10 cellular contexts compared by ENCODE assay signal in the genomic region with DNA sequence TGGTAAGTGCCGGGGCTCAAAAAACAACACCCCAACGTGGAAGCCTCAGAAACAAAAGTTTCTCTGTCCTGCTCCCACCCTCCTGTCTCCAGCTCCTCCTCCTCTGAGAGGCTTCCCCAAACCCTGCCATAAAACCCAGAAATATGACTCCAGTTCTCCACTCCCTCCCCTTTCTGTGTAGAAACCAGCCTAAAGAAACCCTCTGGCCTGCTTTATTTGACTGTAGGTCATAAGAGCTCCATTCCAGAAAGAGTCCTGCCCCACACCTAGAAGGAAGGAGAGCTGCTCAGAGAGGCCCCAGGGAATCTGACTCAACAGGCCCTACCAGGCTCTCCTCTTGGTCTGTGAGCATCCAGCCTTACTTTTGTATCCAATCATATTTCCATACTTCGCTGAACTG. TPM values are rescaled to one million over a fixed set of nuclear protein-coding genes. Genes with fewer than 3 reads are reported as not detected.
DNase-seq lines count a peak whose midpoint lies in the region; ATAC-seq and TF ChIP-seq lines count a peak whose summit lies in the region.
"Had no signal": no experiment of that assay in that cellular context is flagged by ENCODE, and none has a peak within 500 bp of the region (broad histone marks: within the 10 kb centered on the region; RNA-seq: fewer than 3 reads in every experiment).

No MANE protein-coding gene starts in this region.

- 66% methylated on average over 3 of the region's 3 CpGs for WGBS in right cardiac atrium

- no peak overlapping the region for H3K27ac ChIP-seq in right cardiac atrium (ENCODE audit: low read length)

- H3K36me3 ChIP-seq in MG63, result no peaks in the 10 kb centered on the region

- no peaks in the 10 kb centered on the region for H3K27me3 Mint-ChIP-seq in Calu3 (ENCODE audit: unreplicated experiment)
- no peaks in the 10 kb centered on the region for H3K27me3 Mint-ChIP-seq in effector memory CD8-positive, alpha-beta T cell
- H3K27me3 Mint-ChIP-seq in progenitor cell of endocrine pancreas, result no peaks in the 10 kb centered on the region

- H3K36me3 Mint-ChIP-seq in Calu3 (ENCODE audit: insufficient read depth, unreplicated experiment), result peaks cover 72% of the 10 kb centered on the region
- peaks cover 30% of the 10 kb centered on the region for H3K36me3 Mint-ChIP-seq in effector memory CD8-positive, alpha-beta T cell (ENCODE audit: insufficient read depth)
- peaks cover 2% of the 10 kb centered on the region for H3K36me3 Mint-ChIP-seq in progenitor cell of endocrine pancreas (ENCODE audit: insufficient read depth)

- peak overlapping the region; percentile 98 for H3K27ac Mint-ChIP-seq in Calu3 (ENCODE audit: unreplicated experiment)
- H3K27ac Mint-ChIP-seq in effector memory CD8-positive, alpha-beta T cell, result peak overlapping the region; percentile 93 to 98
- peak overlapping the region; percentile 84 for H3K27ac Mint-ChIP-seq in progenitor cell of endocrine pancreas

- H3K4me3 Mint-ChIP-seq in Calu3 (ENCODE audit: low read depth, unreplicated experiment), result peak overlapping the region; percentile 98
- H3K4me3 Mint-ChIP-seq in effector memory CD8-positive, alpha-beta T cell, result peak overlapping the region; percentile 26 to 66
- no peak overlapping the region for H3K4me3 Mint-ChIP-seq in progenitor cell of endocrine pancreas (ENCODE audit: low read depth)

- peaks cover 42% of the 10 kb centered on the region for H3K4me1 Mint-ChIP-seq in Calu3 (ENCODE audit: low read depth, unreplicated experiment)
- H3K4me1 Mint-ChIP-seq in effector memory CD8-positive, alpha-beta T cell (ENCODE audit: low read depth in 2 of 2), result peaks cover 80 to 84% of the 10 kb centered on the region in 2 donors
- H3K4me1 Mint-ChIP-seq in progenitor cell of endocrine pancreas (ENCODE audit: low read depth), result peaks cover 48% of the 10 kb centered on the region

- no peaks in the 10 kb centered on the region for H3K9me3 Mint-ChIP-seq in Calu3 (ENCODE audit: low read depth, unreplicated experiment)
- no peaks in the 10 kb centered on the region for H3K9me3 Mint-ChIP-seq in effector memory CD8-positive, alpha-beta T cell
- no peaks in the 10 kb centered on the region for H3K9me3 Mint-ChIP-seq in progenitor cell of endocrine pancreas (ENCODE audit: low read depth)

- H3K4me3 ChIP-seq in right cardiac atrium (ENCODE audit: low read length), result no peak overlapping the region
- H3K4me3 ChIP-seq in MG63, result no peak overlapping the region

- DNase-seq in Calu3 (peak; percentile 25), RPMI7951 (ENCODE audit: low read depth) (peak; percentile 16), progenitor cell of endocrine pancreas (ENCODE audit: low spot score, unreplicated experiment) (no peak), right cardiac atrium (no peak), MG63 (no peak)
- DNase-seq in effector memory CD8-positive, alpha-beta T cell, result no peak
- DNase-seq in effector CD4-positive, alpha-beta T cell, result no peak
- DNase-seq: NCI-H774 had no signal

- BruUV-seq in Calu3 (replicated peaks; lab: Mats Ljungman, UMichigan), result no TSS peak

- H3K9me3 ChIP-seq in right cardiac atrium (ENCODE audit: control insufficient read depth, low read length) (no peaks in the 10 kb centered on the region), MG63 (no peaks in the 10 kb centered on the region)

- no peak for ATAC-seq in effector memory CD8-positive, alpha-beta T cell (replicated peaks)
- ATAC-seq in GM21367 (IDR thresholded peaks at IDR 0.05; ENCODE audit: unreplicated experiment) (no peak), right cardiac atrium (no peak)

- H3K4me1 ChIP-seq in right cardiac atrium (ENCODE audit: control insufficient read depth, insufficient read depth, low read length), result peaks cover 12% of the 10 kb centered on the region

- CTCF ChIA-PET in Calu3 (lab: Charles Lee), result no interaction called here

- intact Hi-C loops in Calu3 (cut with micrococcal nuclease; ENCODE audit: unreplicated experiment) (no loop called here), right cardiac atrium (cut with DNase I) (no loop called here)

- TF ChIP-seq CTCF in Calu3 (IDR thresholded peaks at IDR 0.05; ENCODE audit: unreplicated experiment) (no peak), progenitor cell of endocrine pancreas (IDR thresholded peaks at IDR 0.05; ENCODE audit: unreplicated experiment) (no peak)

- H3K27me3 ChIP-seq in right cardiac atrium (ENCODE audit: control insufficient read depth, insufficient read depth), result no peaks in the 10 kb centered on the region
- H3K27me3 ChIP-seq in MG63, result no peaks in the 10 kb centered on the region

RNA-seq across cellular contexts. Expression of a gene that starts 0.9 kb away (rescaled TPM):
- total RNA-seq in Calu3 (2022) (365 and 600 TPM in 2 replicates), progenitor cell of endocrine pancreas (1.3 and 3.5 TPM in 2 replicates), right cardiac atrium (1 to 10 TPM in 1 of 4 donors, not detected in 3; 1.5 TPM)
- not detected in 2 replicates for total RNA-seq in RPMI7951 (2014; rRNA removed; shearing (Covaris generic))
- polyA plus RNA-seq in right cardiac atrium, result 0.16 TPM
- not detected in 2 replicates for total RNA-seq in MG63 (2014; rRNA removed; shearing (Covaris generic); ENCODE audit: low replicate concordance)
- total RNA-seq: endothelial cell of umbilical vein had no signal
- polyA plus RNA-seq: endothelial cell of umbilical vein had no signal

RNA-seq across cellular contexts. Expression of a gene that starts 16.9 kb away (rescaled TPM):
- total RNA-seq in Calu3 (2022) (31.7 and 33.1 TPM in 2 replicates), progenitor cell of endocrine pancreas (64.9 and 69.3 TPM in 2 replicates), right cardiac atrium (10 to 100 TPM; 51.9 to 58.6 (median 54.1) TPM)
- 53.2 and 61.4 TPM in 2 replicates for total RNA-seq in RPMI7951 (2014; rRNA removed; shearing (Covaris generic))
- polyA plus RNA-seq in right cardiac atrium, result 73.4 TPM
- 22.8 and 36.4 TPM in 2 replicates for total RNA-seq in MG63 (2014; rRNA removed; shearing (Covaris generic); ENCODE audit: low replicate concordance)

RNA-seq across cellular contexts. Expression of a gene that starts 23.2 kb away (rescaled TPM):
- total RNA-seq in Calu3 (2022), result 9.2 and 13.2 TPM in 2 replicates
- 11.5 and 21.2 TPM in 2 replicates for total RNA-seq in RPMI7951 (2014; rRNA removed; shearing (Covaris generic))
- total RNA-seq in progenitor cell of endocrine pancreas, result 18.8 and 20.0 TPM in 2 replicates
- total RNA-seq in right cardiac atrium, result 1 to 10 TPM; 7.5 to 9.1 (median 8.4) TPM
- 7.0 TPM for polyA plus RNA-seq in right cardiac atrium
- total RNA-seq in MG63 (2014; rRNA removed; shearing (Covaris generic); ENCODE audit: low replicate concordance), result 15.6 and 16.0 TPM in 2 replicates

RNA-seq across cellular contexts. Expression of a gene that starts 52.3 kb away (rescaled TPM):
- total RNA-seq in Calu3 (2022) (151 and 154 TPM in 2 replicates), progenitor cell of endocrine pancreas (223 and 225 TPM in 2 replicates), right cardiac atrium (100 to 1,000 TPM; 250 to 276 (median 263) TPM)
- 110 and 112 TPM in 2 replicates for total RNA-seq in RPMI7951 (2014; rRNA removed; shearing (Covaris generic))
- 335 TPM for polyA plus RNA-seq in right cardiac atrium
- 155 and 175 TPM in 2 replicates for total RNA-seq in MG63 (2014; rRNA removed; shearing (Covaris generic); ENCODE audit: low replicate concordance)

Comparison
In these comparisons a context has a peak if more than half of its experiments do, and no peak if none do; other contexts are left out.
1. DNase-seq: peak in Calu3 (single experiment) and RPMI7951 (single experiment); none in effector memory CD8-positive, alpha-beta T cell (0 of 3), progenitor cell of endocrine pancreas (single experiment), right cardiac atrium (0 of 3), effector CD4-positive, alpha-beta T cell (single experiment) and MG63 (single experiment).
2. RNA of a gene that starts 0.9 kb away (total RNA-seq): 365 to 600 TPM in Calu3; 1.3 to 3.5 TPM in progenitor cell of endocrine pancreas, 1.5 TPM in right cardiac atrium, not detected in RPMI7951 and not detected in MG63; every median in the first group is over 10 times any median in the second.
3. Peak in every context shown above with its lines, with median percentiles within 50 percentile points of each other: H3K27ac Mint-ChIP-seq.